In genomic region chr17:45227101-45227591, GRCh38 we compare ENCODE assay signal across 9 cellular contexts. TPM values are rescaled to one million over a fixed set of nuclear protein-coding genes. Genes with fewer than 3 reads are reported as not detected.
A peak's percentile ranks its signal among the peaks of the same experiment; 100 is the strongest.
DNase-seq lines count a peak whose midpoint lies in the region; ATAC-seq and TF ChIP-seq lines count a peak whose summit lies in the region.
"Had no signal": no experiment of that assay in that cellular context is flagged by ENCODE, and none has a peak within 500 bp of the region (broad histone marks: within the 10 kb centered on the region; RNA-seq: fewer than 3 reads in every experiment).

No MANE protein-coding gene starts in this region.

- peak overlapping the region; percentile 94 for H3K27ac ChIP-seq in RWPE1
- peak overlapping the region; percentile 32 for H3K27ac ChIP-seq in foreskin keratinocyte
- peak overlapping the region; percentile 61 for H3K27ac ChIP-seq in temporal lobe (ENCODE audit: low read depth, low read length)
- no peak overlapping the region for H3K27ac ChIP-seq in A673 (ENCODE audit: low read depth, low read length, poor library complexity, severe bottlenecking)

- intact Hi-C loops in A673 (cut with micrococcal nuclease; ENCODE audit: unreplicated experiment) = no loop called here

- H3K27me3 ChIP-seq in foreskin keratinocyte (peaks cover 23% of the 10 kb centered on the region), A673 (replicated peaks; ENCODE audit: insufficient read depth, low read depth, low read length, poor library complexity) (peaks cover 3% of the 10 kb centered on the region)

- POLR2A ChIA-PET in RWPE1 (lab: Yijun Ruan, JAX; ENCODE audit: low non-redundant PET) = interaction anchor here (0.6 kb wide), 1 partner anchor 72 kb away, joined by 5 read pairs; no protein-coding TSS in a partner anchor
- POLR2A ChIA-PET in A673 (lab: Charles Lee; ENCODE audit: low non-redundant PET) = no interaction called here

- no TSS peak for BruUV-seq in A673 (replicated peaks; lab: Mats Ljungman, UMichigan)

- H3K4me1 ChIP-seq in foreskin keratinocyte = no peaks in the 10 kb centered on the region
- peaks cover 8% of the 10 kb centered on the region for H3K4me1 ChIP-seq in A673 (ENCODE audit: insufficient read depth, low read length, poor library complexity, severe bottlenecking)

- TF ChIP-seq CTCF in RWPE1 (conservative IDR thresholded peaks at IDR 0.05; ENCODE audit: low read depth) = no peak
- TF ChIP-seq CTCF in foreskin keratinocyte (conservative IDR thresholded peaks at IDR 0.05) = no peak
- no peak for TF ChIP-seq CTCF in A673 (conservative IDR thresholded peaks at IDR 0.05; ENCODE audit: low read depth, low read length)

- no peak overlapping the region for H3K4me3 ChIP-seq in A673 (ENCODE audit: low read depth, low read length, poor library complexity, severe bottlenecking)

- DNase-seq in activated CD4-positive, alpha-beta T cell treated with anti-CD3 and anti-CD28 coated beads, Interleukin-2, amount 50 U/mL, for 48 hours = peak; percentile 53 to 60
- no peak for DNase-seq in activated CD4-positive, alpha-beta T cell treated with anti-CD3 and anti-CD28 coated beads for 48 hours
- DNase-seq in RWPE1 (ENCODE audit: low spot score) = no peak
- no peak for DNase-seq in foreskin keratinocyte
- DNase-seq in T1000 (lab: John Stamatoyannopoulos, UW) = no peak
- DNase-seq in A673 (ENCODE audit: low spot score) = no peak

- H3K9me3 ChIP-seq in A673 (ENCODE audit: low read depth, low read length, poor library complexity, severe bottlenecking) = no peaks in the 10 kb centered on the region

- CTCF ChIA-PET in RWPE1 (lab: Yijun Ruan, JAX) (interaction anchor here (3.9 kb wide), 1 partner anchor 8 kb away, joined by 21 read pairs; no protein-coding TSS in a partner anchor), A673 (lab: Charles Lee) (no interaction called here)

- no peak for ATAC-seq in foreskin keratinocyte
- no peak for ATAC-seq in GM18870 (IDR thresholded peaks at IDR 0.05; ENCODE audit: unreplicated experiment)

- H3K36me3 ChIP-seq in A673 (ENCODE audit: insufficient read depth, low read length, poor library complexity, severe bottlenecking) = no peaks in the 10 kb centered on the region

RNA-seq across cellular contexts. Expression of gene FMNL1, which starts 5.5 kb away (rescaled TPM):
- 0.48 and 1.6 TPM in 2 replicates for total RNA-seq in foreskin keratinocyte
- polyA plus RNA-seq in foreskin keratinocyte = 0.91 and 2.0 TPM in 2 replicates
- total RNA-seq in temporal lobe = 4.2 TPM
- 1.0 and 1.4 TPM in 2 replicates for total RNA-seq in A673 (2021)

RNA-seq across cellular contexts. Expression of gene SPATA32, which starts 34.7 kb away (rescaled TPM):
- total RNA-seq in foreskin keratinocyte = not detected in 2 replicates
- polyA plus RNA-seq in foreskin keratinocyte = not detected in 2 replicates
- not detected for total RNA-seq in temporal lobe
- total RNA-seq in A673 (2021) = 0.22 TPM in 1 of 2 replicates, not detected in the other
- polyA plus RNA-seq: BJ had no signal

Comparison
In these comparisons a context has a peak if more than half of its experiments do, and no peak if none do; other contexts are left out.
1. DNase-seq: peak in activated CD4-positive, alpha-beta T cell treated with anti-CD3 and anti-CD28 coated beads, Interleukin-2, amount 50 U/mL, for 48 hours (2 of 2); none in activated CD4-positive, alpha-beta T cell treated with anti-CD3 and anti-CD28 coated beads for 48 hours (single experiment), RWPE1 (single experiment), foreskin keratinocyte (0 of 2), T1000 (single experiment) and A673 (single experiment).